In the genomic region with DNA sequence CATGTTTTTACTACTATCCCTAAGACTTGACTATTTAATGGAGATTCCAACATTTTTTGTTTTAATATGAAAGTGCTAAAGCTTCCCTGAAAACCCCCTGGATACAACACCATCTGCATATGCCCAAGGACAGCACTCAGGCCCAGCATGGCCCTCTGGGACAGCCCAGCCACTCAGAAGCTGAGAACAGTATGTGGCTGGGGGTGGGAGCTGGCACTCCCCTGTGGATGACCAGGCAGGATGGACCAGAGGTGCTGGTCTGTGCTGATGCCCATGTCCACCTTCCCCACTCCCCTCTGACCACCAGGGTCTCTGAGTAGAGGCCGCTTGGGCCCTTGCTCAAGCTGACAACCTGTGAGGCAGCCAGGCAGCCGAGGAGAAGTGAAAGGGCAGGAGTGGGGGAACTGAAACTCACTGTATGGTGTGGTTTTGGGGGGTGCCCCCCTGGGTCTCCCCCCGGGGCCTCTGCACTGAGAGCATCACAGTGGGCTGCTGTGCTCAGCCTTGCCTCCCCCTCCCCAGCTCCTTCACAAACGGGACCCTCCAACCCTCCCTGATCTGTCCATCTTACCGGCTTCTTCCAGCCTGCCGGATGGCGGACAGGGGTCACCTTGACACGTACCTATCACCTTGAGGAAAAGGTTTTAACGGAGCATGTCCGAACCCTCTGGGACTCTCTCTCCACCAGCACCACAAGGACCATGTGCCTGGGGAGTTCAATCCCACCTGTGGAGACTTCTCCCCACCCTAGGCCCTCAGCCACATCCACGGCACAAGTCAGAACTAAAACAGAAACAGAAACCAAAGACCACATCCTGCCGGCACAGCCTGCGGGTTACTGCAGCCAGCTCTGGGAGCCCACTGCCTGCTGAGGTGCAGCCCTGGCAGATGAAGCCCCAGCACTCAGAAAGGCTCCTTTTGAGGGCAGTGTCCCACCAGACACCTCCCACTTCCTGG, we compare ENCODE assay signal across 9 cellular contexts. TPM values are rescaled to one million over a fixed set of nuclear protein-coding genes. Genes with fewer than 3 reads are reported as not detected.
DNase-seq lines count a peak whose midpoint lies in the region; ATAC-seq, FAIRE-seq and TF ChIP-seq lines count a peak whose summit lies in the region.
"Had no signal": no experiment of that assay in that cellular context is flagged by ENCODE, and none has a peak within 500 bp of the region (broad histone marks: within the 10 kb centered on the region; RNA-seq: fewer than 3 reads in every experiment).

A gene (minus strand): TSS at position 785 of the 957 bp plus-strand sequence. CDS start 14,798 bp downstream, outside the sequence.

- no peaks in the 10 kb centered on the region for H3K36me3 ChIP-seq in RWPE2 (ENCODE audit: low read depth)
- no peaks in the 10 kb centered on the region for H3K36me3 ChIP-seq in liver (ENCODE audit: control insufficient read depth in 4 of 4, insufficient read depth in 3 of 4, low read depth in 1 of 4, low read length in 3 of 4)

- no peak for TF ChIP-seq RAD21 in liver (IDR thresholded peaks at IDR 0.05)

- ATAC-seq in HG02884 (IDR thresholded peaks at IDR 0.05; ENCODE audit: unreplicated experiment) (peak; percentile 85), RWPE2 (ENCODE audit: low read depth) (peak; percentile 47; the same call in 2 of the 3 replicates)

- H3K4me1 ChIP-seq in RWPE2 (ENCODE audit: insufficient read depth, poor library complexity, severe bottlenecking), result no peaks in the 10 kb centered on the region
- H3K4me1 ChIP-seq in liver (ENCODE audit: control insufficient read depth in 4 of 4, insufficient read depth in 4 of 4, low read length in 3 of 4), result peaks cover 0 to 7% (median 0%) of the 10 kb centered on the region in 4 donors

- H3K9ac ChIP-seq in liver (ENCODE audit: low read depth in 1 of 2, low read length in 2 of 2), result peak within 1 kb of the TSS in 1 of 2 donors; percentile 39

- FAIRE-seq in GM18507 (lab: Jason Lieb, UNC), result peak; percentile 98
- FAIRE-seq: TTC549 had no signal

- H3K9me3 ChIP-seq in RWPE2 (ENCODE audit: severe bottlenecking) (peaks cover 3% of the 10 kb centered on the region), liver (ENCODE audit: control insufficient read depth in 4 of 4, low read length in 3 of 4) (peaks cover 1 to 5% (median 3%) of the 10 kb centered on the region in 4 donors)

- H3K27ac ChIP-seq in RWPE2 (ENCODE audit: poor library complexity, severe bottlenecking) (no peak within 1 kb of the TSS), liver (ENCODE audit: low read depth in 1 of 2, low read length in 2 of 2) (peak within 1 kb of the TSS; percentile 39 to 79)

- DNase-seq in GM18507 (ENCODE audit: extremely low spot score, insufficient read length, low read depth) (peak; percentile 88), RWPE2 (ENCODE audit: low spot score) (no peak), NCI-H2107 (lab: John Stamatoyannopoulos, UW) (no peak), NCI-H146 (lab: John Stamatoyannopoulos, UW) (no peak)
- DNase-seq in activated naive CD4-positive, alpha-beta T cell (lab: John Stamatoyannopoulos, UW), result peak; percentile 16 to 62 (median 38)
- DNase-seq in stimulated activated CD8-positive, alpha-beta memory T cell treated with anti-CD3 and anti-CD28 coated beads, Interleukin-4, amount 100 ng/mL, for 48 hours, result peak; percentile 78

- H3K4me3 ChIP-seq in RWPE2 (ENCODE audit: severe bottlenecking) (no peak within 1 kb of the TSS), liver (ENCODE audit: low read depth in 1 of 3, low read length in 3 of 3) (peak within 1 kb of the TSS; percentile 19 to 61 (median 27))

- TF ChIP-seq CTCF in RWPE2 (IDR thresholded peaks at IDR 0.05; ENCODE audit: poor library complexity, severe bottlenecking), result no peak
- no peak for TF ChIP-seq CTCF in liver (IDR thresholded peaks at IDR 0.05; ENCODE audit: low read depth, low read length, missing input control)

- H3K27me3 ChIP-seq in RWPE2 (ENCODE audit: insufficient read depth, poor library complexity, severe bottlenecking), result no peaks in the 10 kb centered on the region
- H3K27me3 ChIP-seq in liver (ENCODE audit: control insufficient read depth in 4 of 4, insufficient read depth in 4 of 4, low read length in 3 of 4), result no peaks in the 10 kb centered on the region

- 61% methylated on average over 13 of the region's 13 CpGs for WGBS in liver

TF ChIP-seq in liver, 16 proteins besides CTCF, POLR2A, EP300 and RAD21:
- TF ChIP-seq, protein P1, sequence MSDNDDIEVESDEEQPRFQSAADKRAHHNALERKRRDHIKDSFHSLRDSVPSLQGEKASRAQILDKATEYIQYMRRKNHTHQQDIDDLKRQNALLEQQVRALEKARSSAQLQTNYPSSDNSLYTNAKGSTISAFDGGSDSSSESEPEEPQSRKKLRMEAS (IDR thresholded peaks at IDR 0.05), result no peak
- TF ChIP-seq SP1 (IDR thresholded peaks at IDR 0.05) (no peak), FOXA1 (IDR thresholded peaks at IDR 0.05) (no peak), HNF4A (conservative IDR thresholded peaks at IDR 0.05) (no peak), JUND (IDR thresholded peaks at IDR 0.05) (no peak), EGR1 (IDR thresholded peaks at IDR 0.05; ENCODE audit: low read depth in 2 of 2) (no peak), YY1 (IDR thresholded peaks at IDR 0.05) (no peak), NR2F2 (IDR thresholded peaks at IDR 0.05) (no peak), HNF4G (IDR thresholded peaks at IDR 0.05) (no peak)
- TF ChIP-seq, protein P2, sequence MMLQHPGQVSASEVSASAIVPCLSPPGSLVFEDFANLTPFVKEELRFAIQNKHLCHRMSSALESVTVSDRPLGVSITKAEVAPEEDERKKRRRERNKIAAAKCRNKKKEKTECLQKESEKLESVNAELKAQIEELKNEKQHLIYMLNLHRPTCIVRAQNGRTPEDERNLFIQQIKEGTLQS (IDR thresholded peaks at IDR 0.05), result no peak

RNA-seq across cellular contexts. Expression of the gene that starts here (rescaled TPM):
- 1 to 10 TPM; 1.7 to 2.0 TPM for total RNA-seq in liver
- polyA plus RNA-seq in liver, result 1 to 10 TPM in 1 of 2 donors, under 1 TPM in 1; 0.40 to 1.5 TPM

Comparison
In these comparisons a context has a peak if more than half of its experiments do, and no peak if none do; other contexts are left out.
1. DNase-seq: peak in GM18507 (single experiment), activated naive CD4-positive, alpha-beta T cell (4 of 4) and stimulated activated CD8-positive, alpha-beta memory T cell treated with anti-CD3 and anti-CD28 coated beads, Interleukin-4, amount 100 ng/mL, for 48 hours (single experiment); none in RWPE2 (single experiment), NCI-H2107 (single experiment) and NCI-H146 (single experiment).